10 cellular contexts compared by ENCODE assay signal in genomic region chr18:58495634-58496033, GRCh38.
DNase-seq lines count a peak whose midpoint lies in the region; ATAC-seq lines count a peak whose summit lies in the region.
"Had no signal": no experiment of that assay in that cellular context is flagged by ENCODE, and none has a peak within 500 bp of the region (broad histone marks: within the 10 kb centered on the region; RNA-seq: fewer than 3 reads in every experiment).

No MANE protein-coding gene starts in this region.

- H3K36me3 Mint-ChIP-seq in activated naive CD8-positive, alpha-beta T cell treated with anti-CD3 and anti-CD28 coated beads, Interleukin-2, amount 50 U/mL, for 24 hours (ENCODE audit: low read depth) = no peaks in the 10 kb centered on the region
- no peaks in the 10 kb centered on the region for H3K36me3 Mint-ChIP-seq in activated naive CD8-positive, alpha-beta T cell treated with anti-CD3 and anti-CD28 coated beads for 36 hours

- H3K27me3 Mint-ChIP-seq in activated naive CD8-positive, alpha-beta T cell treated with anti-CD3 and anti-CD28 coated beads, Interleukin-2, amount 50 U/mL, for 24 hours = peaks cover 29% of the 10 kb centered on the region
- peaks cover 47% of the 10 kb centered on the region for H3K27me3 Mint-ChIP-seq in activated naive CD8-positive, alpha-beta T cell treated with anti-CD3 and anti-CD28 coated beads for 36 hours

- peaks cover 6% of the 10 kb centered on the region for H3K4me1 Mint-ChIP-seq in activated naive CD8-positive, alpha-beta T cell treated with anti-CD3 and anti-CD28 coated beads, Interleukin-2, amount 50 U/mL, for 24 hours
- peaks cover 10% of the 10 kb centered on the region for H3K4me1 Mint-ChIP-seq in activated naive CD8-positive, alpha-beta T cell treated with anti-CD3 and anti-CD28 coated beads for 36 hours

- H3K27ac Mint-ChIP-seq in activated naive CD8-positive, alpha-beta T cell treated with anti-CD3 and anti-CD28 coated beads, Interleukin-2, amount 50 U/mL, for 24 hours = no peak overlapping the region
- no peak overlapping the region for H3K27ac Mint-ChIP-seq in activated naive CD8-positive, alpha-beta T cell treated with anti-CD3 and anti-CD28 coated beads for 36 hours
- H3K27ac Mint-ChIP-seq: T-helper 1 cell treated with Interleukin-12 subunit alpha and Interleukin-12 subunit beta and Interleukin-4 antibody, amounts not matched to agents 30 μg/mL and 1 μg/mL, for 36 hours had no signal

- H3K9me3 Mint-ChIP-seq in activated naive CD8-positive, alpha-beta T cell treated with anti-CD3 and anti-CD28 coated beads, Interleukin-2, amount 50 U/mL, for 24 hours = no peaks in the 10 kb centered on the region
- no peaks in the 10 kb centered on the region for H3K9me3 Mint-ChIP-seq in activated naive CD8-positive, alpha-beta T cell treated with anti-CD3 and anti-CD28 coated beads for 36 hours
- H3K9me3 Mint-ChIP-seq: T-helper 1 cell treated with Interleukin-12 subunit alpha and Interleukin-12 subunit beta and Interleukin-4 antibody, amounts not matched to agents 30 μg/mL and 1 μg/mL, for 36 hours had no signal

- no peak overlapping the region for H3K4me3 Mint-ChIP-seq in activated naive CD8-positive, alpha-beta T cell treated with anti-CD3 and anti-CD28 coated beads, Interleukin-2, amount 50 U/mL, for 24 hours
- H3K4me3 Mint-ChIP-seq in activated naive CD8-positive, alpha-beta T cell treated with anti-CD3 and anti-CD28 coated beads for 36 hours = no peak overlapping the region
- H3K4me3 Mint-ChIP-seq: T-helper 1 cell treated with Interleukin-12 subunit alpha and Interleukin-12 subunit beta and Interleukin-4 antibody, amounts not matched to agents 30 μg/mL and 1 μg/mL, for 36 hours had no signal

- no peak for DNase-seq in activated naive CD8-positive, alpha-beta T cell treated with anti-CD3 and anti-CD28 coated beads, Interleukin-2, amount 50 U/mL, for 24 hours
- DNase-seq in activated naive CD8-positive, alpha-beta T cell treated with anti-CD3 and anti-CD28 coated beads for 36 hours = no peak
- no peak for DNase-seq in stimulated activated CD4-positive, alpha-beta T cell treated with anti-CD3 and anti-CD28 coated beads, Interleukin-12 subunit alpha, Interleukin-12 subunit beta, amount 100 ng/mL, for 4 hours
- DNase-seq in NCI-H748 treated with DMSO at 0.1 percent for 48 hours (lab: John Stamatoyannopoulos, UW) (no peak), DMS153 (lab: John Stamatoyannopoulos, UW) (no peak), activated T-cell treated with anti-CD3 and anti-CD28 coated beads for 4 hours (no peak)
- DNase-seq: NCI-H1048 had no signal

- peak; percentile 45 for ATAC-seq in activated naive CD8-positive, alpha-beta T cell treated with anti-CD3 and anti-CD28 coated beads, Interleukin-2, amount 50 U/mL, for 24 hours
- peak; percentile 82 for ATAC-seq in HG02571 (IDR thresholded peaks at IDR 0.05; ENCODE audit: unreplicated experiment)
- ATAC-seq in HG03354 (IDR thresholded peaks at IDR 0.05; ENCODE audit: poor library complexity, severe bottlenecking, unreplicated experiment) = peak; percentile 97

Comparison
In these comparisons a context has a peak if more than half of its experiments do, and no peak if none do; other contexts are left out.
1. ATAC-seq: peak in every context shown above with its lines; median percentile 97 in HG03354; 82 in HG02571; 45 in activated naive CD8-positive, alpha-beta T cell treated with anti-CD3 and anti-CD28 coated beads, Interleukin-2, amount 50 U/mL, for 24 hours.